Comparison of ENCODE assay signal across 25 cellular contexts in the genomic region with DNA sequence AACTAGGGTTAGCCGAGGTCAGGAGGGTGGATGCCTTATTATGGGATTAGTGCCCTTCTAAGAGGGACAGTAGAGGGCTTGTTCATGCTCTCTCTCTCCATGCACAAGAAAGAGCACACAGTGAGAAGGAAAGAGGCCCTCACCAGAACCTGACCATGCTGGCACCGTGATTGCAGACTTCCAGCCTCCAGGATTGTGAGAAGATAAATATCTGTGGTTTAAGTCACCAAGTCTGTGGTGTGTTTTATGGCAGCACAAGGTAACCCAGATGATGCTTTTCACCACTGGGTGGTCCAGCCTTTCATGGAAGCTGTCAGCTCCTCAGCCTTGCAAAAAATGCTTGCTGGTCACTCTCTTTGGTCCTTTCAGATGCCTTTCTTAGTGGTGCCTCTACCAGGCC.
"Had no signal": no experiment of that assay in that cellular context is flagged by ENCODE, and none has a peak within 500 bp of the region (broad histone marks: within the 10 kb centered on the region; RNA-seq: fewer than 3 reads in every experiment).

No MANE protein-coding gene starts in this region.

- H3K4me3 ChIP-seq: stomach, suprapubic skin, testis, thoracic aorta, thyroid gland, tibial artery, tibial nerve, transverse colon, upper lobe of left lung, upper lobe of right lung, uterus, vagina had no signal

- H3K27ac ChIP-seq: stomach, suprapubic skin, testis, thoracic aorta, thyroid gland, tibial artery, tibial nerve, transverse colon, upper lobe of left lung, upper lobe of right lung, uterus, vagina had no signal

- ATAC-seq: stimulated activated effector memory CD8-positive, alpha-beta T cell treated with anti-CD3 and anti-CD28 coated beads, Interleukin-12 subunit alpha, Interleukin-12 subunit beta, amount 100 ng/mL, for 72 hours; stimulated activated memory B cell treated with anti-CD40 and anti-IgM and Interleukin-4, amounts not matched to agents 10 μg/mL and 1 μg/mL and 100 μg/mL, for 72 hours; stimulated activated naive B cell treated with anti-CD40 and anti-IgM and Interleukin-4, amounts not matched to agents 10 μg/mL and 1 μg/mL and 100 μg/mL, for 72 hours; stimulated activated naive CD8-positive, alpha-beta T cell treated with anti-CD3 and anti-CD28 coated beads, Interleukin-15, amount 100 ng/mL, for 72 hours; upper lobe of right lung had no signal

- H3K36me3 ChIP-seq: stomach, suprapubic skin, thoracic aorta, thyroid gland, tibial artery, tibial nerve, transverse colon, upper lobe of left lung, upper lobe of right lung, uterus, vagina had no signal

- H3K4me1 ChIP-seq: stomach, suprapubic skin, testis, thyroid gland, tibial artery, tibial nerve, transverse colon, upper lobe of left lung, upper lobe of right lung, uterus, vagina had no signal

- DNase-seq: stimulated activated CD4-positive, alpha-beta T cell treated with anti-CD3 and anti-CD28 coated beads, Interleukin-2, amount 100 ng/mL, for 24 hours; stimulated activated CD4-positive, alpha-beta T cell treated with anti-CD3 and anti-CD28 coated beads, Interleukin-2, amount 100 ng/mL, for 48 hours; stimulated activated CD4-positive, alpha-beta T cell treated with anti-CD3 and anti-CD28 coated beads, Interleukin-4, amount 100 ng/mL, for 1 hour; stimulated activated CD4-positive, alpha-beta T cell treated with anti-CD3 and anti-CD28 coated beads, Interleukin-4, amount 100 ng/mL, for 24 hours; stimulated activated CD4-positive, alpha-beta T cell treated with anti-CD3 and anti-CD28 coated beads, Interleukin-4, amount 100 ng/mL, for 4 hours; stimulated activated CD8-positive, alpha-beta memory T cell treated with anti-CD3 and anti-CD28 coated beads, Interleukin-4, amount 100 ng/mL, for 48 hours; stimulated activated naive B cell treated with anti-CD40 and anti-IgM and Interleukin-4, amounts not matched to agents 10 μg/mL and 1 μg/mL and 100 μg/mL, for 72 hours; stimulated activated naive CD4-positive, alpha-beta T cell; stimulated activated naive CD4-positive, alpha-beta T cell treated with Interleukin-2 at 50 U/mL for 16 hours; stimulated activated naive CD8-positive, alpha-beta T cell treated with anti-CD3 and anti-CD28 coated beads, Interleukin-15, amount 100 ng/mL, for 72 hours; stomach; substantia nigra; testis; thyroid gland; tibial artery; transverse colon; upper lobe of left lung; upper lobe of right lung; uterus had no signal

- H3K27me3 ChIP-seq: stomach, suprapubic skin, testis, thyroid gland, tibial artery, tibial nerve, transverse colon, upper lobe of left lung, upper lobe of right lung, uterus, vagina had no signal

- H3K9me3 ChIP-seq: testis, thoracic aorta, thyroid gland, tibial artery, transverse colon, upper lobe of right lung, uterus, vagina had no signal
